In the genomic region with DNA sequence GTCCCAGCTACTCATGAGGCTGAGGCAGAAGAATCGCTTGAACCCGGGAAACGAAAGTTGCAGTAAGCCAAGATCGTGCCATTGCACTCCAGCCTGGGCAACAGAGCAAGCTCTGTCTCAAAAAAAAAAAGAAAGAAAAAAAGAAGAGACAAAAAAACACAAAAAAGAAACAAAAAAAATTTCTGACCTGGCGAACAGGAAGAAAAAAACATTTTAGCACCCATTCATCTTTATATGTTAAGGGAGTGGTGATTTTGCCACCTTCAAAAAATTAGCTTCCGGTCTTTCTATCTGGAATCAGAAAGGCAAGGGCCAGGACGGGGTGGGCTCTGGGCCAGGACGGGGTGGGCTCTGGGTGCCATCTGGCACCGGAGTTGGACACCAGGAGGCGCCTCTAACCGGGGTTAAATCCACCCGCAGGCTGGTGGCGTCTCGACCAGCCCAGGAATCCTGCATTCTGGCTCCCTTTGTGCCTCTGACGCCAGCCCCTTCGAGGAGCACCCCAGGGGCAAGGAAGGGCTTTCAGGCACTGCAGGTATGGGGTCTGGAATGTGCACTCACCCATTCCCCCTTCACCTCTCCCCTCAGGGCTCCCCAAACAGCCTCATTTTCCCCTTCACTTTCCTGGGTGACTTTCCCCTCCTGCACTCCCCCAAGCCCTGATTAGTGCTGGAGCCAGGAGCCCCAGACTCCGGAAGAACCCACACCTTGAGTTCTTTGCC, we compare ENCODE assay signal across 1 cellular context.
TF ChIP-seq lines count a peak whose summit lies in the region.

No MANE protein-coding gene starts in this region.

TF ChIP-seq in K562, 482 proteins besides CTCF, POLR2A, EP300 and RAD21 (continues in another document):
- TF ChIP-seq ZNF263 (CRISPR knock-in tag; IDR thresholded peaks at IDR 0.05; ENCODE audit: borderline replicate concordance) (0 out of 2 replicates have a peak, but pooled peaks have one; percentile 27), FOXK2 (conservative IDR thresholded peaks at IDR 0.05 in 1 of 2, IDR thresholded peaks at IDR 0.05 in 1 of 2; ENCODE audit: low read depth in 2 of 2) (no peak), SIX5 (IDR thresholded peaks at IDR 0.05; ENCODE audit: borderline replicate concordance in 1 of 2, insufficient read depth in 1 of 2, low read depth in 1 of 2, low read length in 2 of 2) (no peak), NFIC (IDR thresholded peaks at IDR 0.05) (peak; percentile 73), ZBTB7A (IDR thresholded peaks at IDR 0.05; ENCODE audit: borderline replicate concordance, control insufficient read depth, low read depth, low read length) (peak; percentile 96; the same call in 1 of the 2 replicates), ARID2 (IDR thresholded peaks at IDR 0.05) (peak; percentile 44; the same call in 1 of the 2 replicates), CC2D1A (IDR thresholded peaks at IDR 0.05) (peak; percentile 76; the same call in 1 of the 2 replicates), SAFB (IDR thresholded peaks at IDR 0.05; ENCODE audit: borderline replicate concordance, low read depth, low read length) (no peak), LEF1 (IDR thresholded peaks at IDR 0.05) (no peak), KAT8 (IDR thresholded peaks at IDR 0.05; ENCODE audit: low read depth) (no peak), TCF3 (CRISPR knock-in tag; IDR thresholded peaks at IDR 0.05) (no peak), SUPT5H (IDR thresholded peaks at IDR 0.05) (no peak), BRD9 (IDR thresholded peaks at IDR 0.05; ENCODE audit: low read depth, partially characterized antibody) (peak; percentile 36), DPF2 (IDR thresholded peaks at IDR 0.05) (0 out of 2 replicates have a peak, but pooled peaks have one; percentile 6), ZNF384 (IDR thresholded peaks at IDR 0.05; ENCODE audit: low read depth, low read length) (peak; percentile 43; the same call in 1 of the 2 replicates), STAG1 (CRISPR knock-in tag; IDR thresholded peaks at IDR 0.05; ENCODE audit: borderline replicate concordance) (peak; percentile 45; the same call in 1 of the 2 replicates), CBX8 (IDR thresholded peaks at IDR 0.05; ENCODE audit: borderline replicate concordance, extremely low read depth, low read depth, low read length, poor library complexity, severe bottlenecking) (no peak), MEF2A (IDR thresholded peaks at IDR 0.05; ENCODE audit: control insufficient read depth, low read depth, low read length) (no peak), CBFB (CRISPR knock-in tag; IDR thresholded peaks at IDR 0.05) (no peak), ZNF780A (CRISPR knock-in tag; IDR thresholded peaks at IDR 0.05) (no peak), TAF7 (tag; IDR thresholded peaks at IDR 0.05) (no peak), MIER1 (IDR thresholded peaks at IDR 0.05; ENCODE audit: low read depth) (no peak), ASH1L (IDR thresholded peaks at IDR 0.05; ENCODE audit: borderline replicate concordance, low read depth, partially characterized antibody) (no peak), RB1 (IDR thresholded peaks at IDR 0.05; ENCODE audit: low read depth) (peak; percentile 44; the same call in 1 of the 2 replicates), CHCHD3 (CRISPR knock-in tag; IDR thresholded peaks at IDR 0.05) (no peak), TCF7 (IDR thresholded peaks at IDR 0.05; ENCODE audit: borderline replicate concordance) (no peak), SRSF7 (optimal IDR thresholded peaks at IDR 0.05; ENCODE audit: low read depth, low read length) (no peak), SMARCA5 (IDR thresholded peaks at IDR 0.05) (0 out of 2 replicates have a peak, but pooled peaks have one; percentile 14), TRIM24 (IDR thresholded peaks at IDR 0.05) (no peak), SIRT6 (IDR thresholded peaks at IDR 0.05; ENCODE audit: low read depth, low read length) (no peak), MYNN (IDR thresholded peaks at IDR 0.05) (peak; percentile 47; the same call in 1 of the 2 replicates), MYNN (CRISPR knock-in tag; IDR thresholded peaks at IDR 0.05) (no peak), POLR3A (IDR thresholded peaks at IDR 0.05; ENCODE audit: borderline replicate concordance, extremely low read depth, insufficient read depth, insufficient read length) (no peak), PTTG1 (tag; IDR thresholded peaks at IDR 0.05; ENCODE audit: low read depth) (no peak), MAZ (CRISPR knock-in tag; conservative IDR thresholded peaks at IDR 0.05 in 1 of 2, IDR thresholded peaks at IDR 0.05 in 1 of 2) (peak; percentile 30 to 51; a peak in 1 of 4 replicates), ZNF143 (CRISPR knock-in tag; IDR thresholded peaks at IDR 0.05) (no peak), COPS2 (conservative IDR thresholded peaks at IDR 0.05) (no peak), PPARD (CRISPR knock-in tag; IDR thresholded peaks at IDR 0.05) (no peak)
- TF ChIP-seq, protein P1, sequence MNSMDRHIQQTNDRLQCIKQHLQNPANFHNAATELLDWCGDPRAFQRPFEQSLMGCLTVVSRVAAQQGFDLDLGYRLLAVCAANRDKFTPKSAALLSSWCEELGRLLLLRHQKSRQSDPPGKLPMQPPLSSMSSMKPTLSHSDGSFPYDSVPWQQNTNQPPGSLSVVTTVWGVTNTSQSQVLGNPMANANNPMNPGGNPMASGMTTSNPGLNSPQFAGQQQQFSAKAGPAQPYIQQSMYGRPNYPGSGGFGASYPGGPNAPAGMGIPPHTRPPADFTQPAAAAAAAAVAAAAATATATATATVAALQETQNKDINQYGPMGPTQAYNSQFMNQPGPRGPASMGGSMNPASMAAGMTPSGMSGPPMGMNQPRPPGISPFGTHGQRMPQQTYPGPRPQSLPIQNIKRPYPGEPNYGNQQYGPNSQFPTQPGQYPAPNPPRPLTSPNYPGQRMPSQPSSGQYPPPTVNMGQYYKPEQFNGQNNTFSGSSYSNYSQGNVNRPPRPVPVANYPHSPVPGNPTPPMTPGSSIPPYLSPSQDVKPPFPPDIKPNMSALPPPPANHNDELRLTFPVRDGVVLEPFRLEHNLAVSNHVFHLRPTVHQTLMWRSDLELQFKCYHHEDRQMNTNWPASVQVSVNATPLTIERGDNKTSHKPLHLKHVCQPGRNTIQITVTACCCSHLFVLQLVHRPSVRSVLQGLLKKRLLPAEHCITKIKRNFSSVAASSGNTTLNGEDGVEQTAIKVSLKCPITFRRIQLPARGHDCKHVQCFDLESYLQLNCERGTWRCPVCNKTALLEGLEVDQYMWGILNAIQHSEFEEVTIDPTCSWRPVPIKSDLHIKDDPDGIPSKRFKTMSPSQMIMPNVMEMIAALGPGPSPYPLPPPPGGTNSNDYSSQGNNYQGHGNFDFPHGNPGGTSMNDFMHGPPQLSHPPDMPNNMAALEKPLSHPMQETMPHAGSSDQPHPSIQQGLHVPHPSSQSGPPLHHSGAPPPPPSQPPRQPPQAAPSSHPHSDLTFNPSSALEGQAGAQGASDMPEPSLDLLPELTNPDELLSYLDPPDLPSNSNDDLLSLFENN (IDR thresholded peaks at IDR 0.05; ENCODE audit: low read depth in 2 of 2, low read length in 2 of 2): no peak
- TF ChIP-seq, protein P2, sequence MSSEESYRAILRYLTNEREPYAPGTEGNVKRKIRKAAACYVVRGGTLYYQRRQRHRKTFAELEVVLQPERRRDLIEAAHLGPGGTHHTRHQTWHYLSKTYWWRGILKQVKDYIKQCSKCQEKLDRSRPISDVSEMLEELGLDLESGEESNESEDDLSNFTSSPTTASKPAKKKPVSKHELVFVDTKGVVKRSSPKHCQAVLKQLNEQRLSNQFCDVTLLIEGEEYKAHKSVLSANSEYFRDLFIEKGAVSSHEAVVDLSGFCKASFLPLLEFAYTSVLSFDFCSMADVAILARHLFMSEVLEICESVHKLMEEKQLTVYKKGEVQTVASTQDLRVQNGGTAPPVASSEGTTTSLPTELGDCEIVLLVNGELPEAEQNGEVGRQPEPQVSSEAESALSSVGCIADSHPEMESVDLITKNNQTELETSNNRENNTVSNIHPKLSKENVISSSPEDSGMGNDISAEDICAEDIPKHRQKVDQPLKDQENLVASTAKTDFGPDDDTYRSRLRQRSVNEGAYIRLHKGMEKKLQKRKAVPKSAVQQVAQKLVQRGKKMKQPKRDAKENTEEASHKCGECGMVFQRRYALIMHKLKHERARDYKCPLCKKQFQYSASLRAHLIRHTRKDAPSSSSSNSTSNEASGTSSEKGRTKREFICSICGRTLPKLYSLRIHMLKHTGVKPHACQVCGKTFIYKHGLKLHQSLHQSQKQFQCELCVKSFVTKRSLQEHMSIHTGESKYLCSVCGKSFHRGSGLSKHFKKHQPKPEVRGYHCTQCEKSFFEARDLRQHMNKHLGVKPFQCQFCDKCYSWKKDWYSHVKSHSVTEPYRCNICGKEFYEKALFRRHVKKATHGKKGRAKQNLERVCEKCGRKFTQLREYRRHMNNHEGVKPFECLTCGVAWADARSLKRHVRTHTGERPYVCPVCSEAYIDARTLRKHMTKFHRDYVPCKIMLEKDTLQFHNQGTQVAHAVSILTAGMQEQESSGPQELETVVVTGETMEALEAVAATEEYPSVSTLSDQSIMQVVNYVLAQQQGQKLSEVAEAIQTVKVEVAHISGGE (CRISPR knock-in tag; IDR thresholded peaks at IDR 0.05): no peak
- TF ChIP-seq, protein P3, sequence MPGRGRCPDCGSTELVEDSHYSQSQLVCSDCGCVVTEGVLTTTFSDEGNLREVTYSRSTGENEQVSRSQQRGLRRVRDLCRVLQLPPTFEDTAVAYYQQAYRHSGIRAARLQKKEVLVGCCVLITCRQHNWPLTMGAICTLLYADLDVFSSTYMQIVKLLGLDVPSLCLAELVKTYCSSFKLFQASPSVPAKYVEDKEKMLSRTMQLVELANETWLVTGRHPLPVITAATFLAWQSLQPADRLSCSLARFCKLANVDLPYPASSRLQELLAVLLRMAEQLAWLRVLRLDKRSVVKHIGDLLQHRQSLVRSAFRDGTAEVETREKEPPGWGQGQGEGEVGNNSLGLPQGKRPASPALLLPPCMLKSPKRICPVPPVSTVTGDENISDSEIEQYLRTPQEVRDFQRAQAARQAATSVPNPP (IDR thresholded peaks at IDR 0.05; ENCODE audit: borderline replicate concordance, insufficient read depth, insufficient read length): no peak
- TF ChIP-seq, protein P4, sequence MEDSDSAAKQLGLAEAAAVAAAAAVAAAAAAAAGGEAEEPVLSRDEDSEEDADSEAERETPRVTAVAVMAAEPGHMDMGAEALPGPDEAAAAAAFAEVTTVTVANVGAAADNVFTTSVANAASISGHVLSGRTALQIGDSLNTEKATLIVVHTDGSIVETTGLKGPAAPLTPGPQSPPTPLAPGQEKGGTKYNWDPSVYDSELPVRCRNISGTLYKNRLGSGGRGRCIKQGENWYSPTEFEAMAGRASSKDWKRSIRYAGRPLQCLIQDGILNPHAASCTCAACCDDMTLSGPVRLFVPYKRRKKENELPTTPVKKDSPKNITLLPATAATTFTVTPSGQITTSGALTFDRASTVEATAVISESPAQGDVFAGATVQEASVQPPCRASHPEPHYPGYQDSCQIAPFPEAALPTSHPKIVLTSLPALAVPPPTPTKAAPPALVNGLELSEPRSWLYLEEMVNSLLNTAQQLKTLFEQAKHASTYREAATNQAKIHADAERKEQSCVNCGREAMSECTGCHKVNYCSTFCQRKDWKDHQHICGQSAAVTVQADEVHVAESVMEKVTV (CRISPR knock-in tag; IDR thresholded peaks at IDR 0.05): peak; percentile 68
- TF ChIP-seq, protein P5, sequence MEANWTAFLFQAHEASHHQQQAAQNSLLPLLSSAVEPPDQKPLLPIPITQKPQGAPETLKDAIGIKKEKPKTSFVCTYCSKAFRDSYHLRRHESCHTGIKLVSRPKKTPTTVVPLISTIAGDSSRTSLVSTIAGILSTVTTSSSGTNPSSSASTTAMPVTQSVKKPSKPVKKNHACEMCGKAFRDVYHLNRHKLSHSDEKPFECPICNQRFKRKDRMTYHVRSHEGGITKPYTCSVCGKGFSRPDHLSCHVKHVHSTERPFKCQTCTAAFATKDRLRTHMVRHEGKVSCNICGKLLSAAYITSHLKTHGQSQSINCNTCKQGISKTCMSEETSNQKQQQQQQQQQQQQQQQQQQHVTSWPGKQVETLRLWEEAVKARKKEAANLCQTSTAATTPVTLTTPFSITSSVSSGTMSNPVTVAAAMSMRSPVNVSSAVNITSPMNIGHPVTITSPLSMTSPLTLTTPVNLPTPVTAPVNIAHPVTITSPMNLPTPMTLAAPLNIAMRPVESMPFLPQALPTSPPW (CRISPR knock-in tag; IDR thresholded peaks at IDR 0.05): peak; percentile 51; the same call in 1 of the 2 replicates
- TF ChIP-seq, protein P6, sequence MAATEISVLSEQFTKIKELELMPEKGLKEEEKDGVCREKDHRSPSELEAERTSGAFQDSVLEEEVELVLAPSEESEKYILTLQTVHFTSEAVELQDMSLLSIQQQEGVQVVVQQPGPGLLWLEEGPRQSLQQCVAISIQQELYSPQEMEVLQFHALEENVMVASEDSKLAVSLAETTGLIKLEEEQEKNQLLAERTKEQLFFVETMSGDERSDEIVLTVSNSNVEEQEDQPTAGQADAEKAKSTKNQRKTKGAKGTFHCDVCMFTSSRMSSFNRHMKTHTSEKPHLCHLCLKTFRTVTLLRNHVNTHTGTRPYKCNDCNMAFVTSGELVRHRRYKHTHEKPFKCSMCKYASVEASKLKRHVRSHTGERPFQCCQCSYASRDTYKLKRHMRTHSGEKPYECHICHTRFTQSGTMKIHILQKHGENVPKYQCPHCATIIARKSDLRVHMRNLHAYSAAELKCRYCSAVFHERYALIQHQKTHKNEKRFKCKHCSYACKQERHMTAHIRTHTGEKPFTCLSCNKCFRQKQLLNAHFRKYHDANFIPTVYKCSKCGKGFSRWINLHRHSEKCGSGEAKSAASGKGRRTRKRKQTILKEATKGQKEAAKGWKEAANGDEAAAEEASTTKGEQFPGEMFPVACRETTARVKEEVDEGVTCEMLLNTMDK (IDR thresholded peaks at IDR 0.05; ENCODE audit: borderline replicate concordance, insufficient read depth, low read depth, low read length, poor library complexity, severe bottlenecking): peak; percentile 24
- TF ChIP-seq, protein P7, sequence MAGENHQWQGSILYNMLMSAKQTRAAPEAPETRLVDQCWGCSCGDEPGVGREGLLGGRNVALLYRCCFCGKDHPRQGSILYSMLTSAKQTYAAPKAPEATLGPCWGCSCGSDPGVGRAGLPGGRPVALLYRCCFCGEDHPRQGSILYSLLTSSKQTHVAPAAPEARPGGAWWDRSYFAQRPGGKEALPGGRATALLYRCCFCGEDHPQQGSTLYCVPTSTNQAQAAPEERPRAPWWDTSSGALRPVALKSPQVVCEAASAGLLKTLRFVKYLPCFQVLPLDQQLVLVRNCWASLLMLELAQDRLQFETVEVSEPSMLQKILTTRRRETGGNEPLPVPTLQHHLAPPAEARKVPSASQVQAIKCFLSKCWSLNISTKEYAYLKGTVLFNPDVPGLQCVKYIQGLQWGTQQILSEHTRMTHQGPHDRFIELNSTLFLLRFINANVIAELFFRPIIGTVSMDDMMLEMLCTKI (IDR thresholded peaks at IDR 0.05; ENCODE audit: partially characterized antibody): no peak
- TF ChIP-seq, protein P8, sequence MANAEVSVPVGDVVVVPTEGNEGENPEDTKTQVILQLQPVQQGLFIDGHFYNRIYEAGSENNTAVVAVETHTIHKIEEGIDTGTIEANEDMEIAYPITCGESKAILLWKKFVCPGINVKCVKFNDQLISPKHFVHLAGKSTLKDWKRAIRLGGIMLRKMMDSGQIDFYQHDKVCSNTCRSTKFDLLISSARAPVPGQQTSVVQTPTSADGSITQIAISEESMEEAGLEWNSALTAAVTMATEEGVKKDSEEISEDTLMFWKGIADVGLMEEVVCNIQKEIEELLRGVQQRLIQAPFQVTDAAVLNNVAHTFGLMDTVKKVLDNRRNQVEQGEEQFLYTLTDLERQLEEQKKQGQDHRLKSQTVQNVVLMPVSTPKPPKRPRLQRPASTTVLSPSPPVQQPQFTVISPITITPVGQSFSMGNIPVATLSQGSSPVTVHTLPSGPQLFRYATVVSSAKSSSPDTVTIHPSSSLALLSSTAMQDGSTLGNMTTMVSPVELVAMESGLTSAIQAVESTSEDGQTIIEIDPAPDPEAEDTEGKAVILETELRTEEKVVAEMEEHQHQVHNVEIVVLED (CRISPR knock-in tag; IDR thresholded peaks at IDR 0.05): no peak
